ENCODE assay signal across 1 cellular context in the genomic region with DNA sequence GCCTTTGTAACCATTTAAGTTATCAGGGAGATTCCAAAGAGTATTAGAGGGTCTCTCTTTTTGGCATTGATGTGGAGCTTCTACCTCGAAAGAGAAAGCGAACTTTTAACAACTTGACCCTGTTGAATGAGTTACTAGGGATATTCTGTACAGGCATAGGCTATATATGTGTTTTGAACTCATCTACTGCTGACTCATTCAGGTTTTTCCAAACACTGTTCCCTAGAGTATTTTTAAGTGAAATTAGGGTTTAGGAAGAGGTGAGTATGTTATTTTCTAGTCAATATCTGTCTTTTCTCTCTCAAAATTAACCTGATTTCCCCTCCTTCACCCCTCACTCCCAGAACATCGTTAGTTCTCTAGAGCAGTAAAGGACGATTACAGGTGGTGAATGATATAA.
TF ChIP-seq lines count a peak whose summit lies in the region.

No MANE protein-coding gene starts in this region.

TF ChIP-seq in GM23338, 12 proteins besides CTCF, POLR2A, EP300 and RAD21 (continued from another document):
- TF ChIP-seq, protein P1, sequence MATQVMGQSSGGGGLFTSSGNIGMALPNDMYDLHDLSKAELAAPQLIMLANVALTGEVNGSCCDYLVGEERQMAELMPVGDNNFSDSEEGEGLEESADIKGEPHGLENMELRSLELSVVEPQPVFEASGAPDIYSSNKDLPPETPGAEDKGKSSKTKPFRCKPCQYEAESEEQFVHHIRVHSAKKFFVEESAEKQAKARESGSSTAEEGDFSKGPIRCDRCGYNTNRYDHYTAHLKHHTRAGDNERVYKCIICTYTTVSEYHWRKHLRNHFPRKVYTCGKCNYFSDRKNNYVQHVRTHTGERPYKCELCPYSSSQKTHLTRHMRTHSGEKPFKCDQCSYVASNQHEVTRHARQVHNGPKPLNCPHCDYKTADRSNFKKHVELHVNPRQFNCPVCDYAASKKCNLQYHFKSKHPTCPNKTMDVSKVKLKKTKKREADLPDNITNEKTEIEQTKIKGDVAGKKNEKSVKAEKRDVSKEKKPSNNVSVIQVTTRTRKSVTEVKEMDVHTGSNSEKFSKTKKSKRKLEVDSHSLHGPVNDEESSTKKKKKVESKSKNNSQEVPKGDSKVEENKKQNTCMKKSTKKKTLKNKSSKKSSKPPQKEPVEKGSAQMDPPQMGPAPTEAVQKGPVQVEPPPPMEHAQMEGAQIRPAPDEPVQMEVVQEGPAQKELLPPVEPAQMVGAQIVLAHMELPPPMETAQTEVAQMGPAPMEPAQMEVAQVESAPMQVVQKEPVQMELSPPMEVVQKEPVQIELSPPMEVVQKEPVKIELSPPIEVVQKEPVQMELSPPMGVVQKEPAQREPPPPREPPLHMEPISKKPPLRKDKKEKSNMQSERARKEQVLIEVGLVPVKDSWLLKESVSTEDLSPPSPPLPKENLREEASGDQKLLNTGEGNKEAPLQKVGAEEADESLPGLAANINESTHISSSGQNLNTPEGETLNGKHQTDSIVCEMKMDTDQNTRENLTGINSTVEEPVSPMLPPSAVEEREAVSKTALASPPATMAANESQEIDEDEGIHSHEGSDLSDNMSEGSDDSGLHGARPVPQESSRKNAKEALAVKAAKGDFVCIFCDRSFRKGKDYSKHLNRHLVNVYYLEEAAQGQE (IDR thresholded peaks at IDR 0.05; ENCODE audit: unreplicated experiment) = no peak
- no peak for TF ChIP-seq ZNF462 (CRISPR knock-in tag; IDR thresholded peaks at IDR 0.05)
- no peak for TF ChIP-seq EZH2phosphoT487 (IDR thresholded peaks at IDR 0.05; ENCODE audit: unreplicated experiment)
TF ChIP-seq in GM23338: peak in this region for 0.
